ENCODE assay signal across 8 cellular contexts in the genomic region with DNA sequence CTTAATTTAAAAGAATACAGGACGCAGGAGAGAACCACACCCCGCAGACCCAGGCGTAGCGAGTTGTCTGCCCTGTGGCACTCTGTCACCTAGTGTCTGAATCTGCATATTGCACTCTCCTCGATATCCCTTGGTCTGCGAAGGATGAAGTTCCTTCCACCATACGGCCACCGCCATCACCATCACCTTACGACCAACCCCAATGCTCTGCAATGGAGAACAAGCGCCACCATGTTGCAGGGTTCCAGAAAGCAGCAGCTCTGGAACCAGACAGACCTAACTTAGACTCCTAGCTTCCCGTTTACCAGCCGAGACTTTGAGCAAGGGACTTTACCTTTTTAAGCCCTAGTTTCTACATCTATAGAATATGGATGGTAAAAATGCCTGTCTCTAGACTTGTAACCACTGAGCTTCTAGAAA.
DNase-seq lines count a peak whose midpoint lies in the region; ATAC-seq, FAIRE-seq and TF ChIP-seq lines count a peak whose summit lies in the region.

No MANE protein-coding gene starts in this region.

- H3K4me1 Mint-ChIP-seq in activated T-helper 17 cell treated with anti-CD3 and anti-CD28 coated beads, Interleukin-2, amount 50 U/mL, for 72 hours: no peaks in the 10 kb centered on the region

- H3K4me1 ChIP-seq in ACC112 (ENCODE audit: control insufficient read depth, insufficient read depth, low read length, unreplicated experiment): no peaks in the 10 kb centered on the region
- peaks cover 0 to 11% (median 0%) of the 10 kb centered on the region in 12 donors for H3K4me1 ChIP-seq in heart left ventricle
- H3K4me1 ChIP-seq in psoas muscle: peaks cover 3% of the 10 kb centered on the region

- H3K27me3 ChIP-seq in ACC112 (ENCODE audit: insufficient read depth, low read length) (peaks cover 5% of the 10 kb centered on the region), heart left ventricle (peaks cover 0 to 3% (median 0%) of the 10 kb centered on the region in 9 donors), psoas muscle (ENCODE audit: insufficient read depth in 3 of 3, low read length in 2 of 3) (peaks cover 0 to 2% (median 0%) of the 10 kb centered on the region in 3 donors)

- no peak overlapping the region for H3K27ac ChIP-seq in ACC112 (ENCODE audit: low read depth, low read length)
- H3K27ac ChIP-seq in heart left ventricle: no peak overlapping the region
- no peak overlapping the region for H3K27ac ChIP-seq in psoas muscle

- WGBS in heart left ventricle, 4 donors: 14 to 36% (median 32%) methylated on average over 11 to 12 of the region's 12 CpGs
- WGBS in psoas muscle, 3 donors: 39 to 48% (median 46%) methylated on average over 12 of the region's 12 CpGs

- H3K36me3 ChIP-seq in ACC112 (ENCODE audit: insufficient read depth, low read length) (no peaks in the 10 kb centered on the region), heart left ventricle (no peaks in the 10 kb centered on the region), psoas muscle (ENCODE audit: insufficient read depth in 1 of 2, low read depth in 1 of 2) (no peaks in the 10 kb centered on the region)

- peaks cover 36% of the 10 kb centered on the region for H3K27me3 Mint-ChIP-seq in activated T-helper 17 cell treated with anti-CD3 and anti-CD28 coated beads, Interleukin-2, amount 50 U/mL, for 72 hours

- H3K27ac Mint-ChIP-seq in activated T-helper 17 cell treated with anti-CD3 and anti-CD28 coated beads, Interleukin-2, amount 50 U/mL, for 72 hours: no peak overlapping the region

- no peaks in the 10 kb centered on the region for H3K9me3 ChIP-seq in heart left ventricle
- no peaks in the 10 kb centered on the region for H3K9me3 ChIP-seq in psoas muscle

- no peaks in the 10 kb centered on the region for H3K79me2 ChIP-seq in ACC112 (ENCODE audit: control insufficient read depth, insufficient read depth, low read length, unreplicated experiment)

- intact Hi-C loops in heart left ventricle (cut with DNase I) (loop anchor here (1.0 to 10.0 kb wide), 8 partner anchors 149 to 377 kb away; no protein-coding TSS in a partner anchor), psoas muscle (cut with DNase I) (loop anchor here (1.0 to 5.0 kb wide), 2 partner anchors 150 to 377 kb away; no protein-coding TSS in a partner anchor)

- TF ChIP-seq CTCF in heart left ventricle (IDR thresholded peaks at IDR 0.05): peak; percentile 76 to 97 (median 92)
- TF ChIP-seq CTCF in psoas muscle (IDR thresholded peaks at IDR 0.05): peak; percentile 97

- H3K36me3 Mint-ChIP-seq in activated T-helper 17 cell treated with anti-CD3 and anti-CD28 coated beads, Interleukin-2, amount 50 U/mL, for 72 hours (ENCODE audit: low read depth): no peaks in the 10 kb centered on the region

- H3K4me3 Mint-ChIP-seq in activated T-helper 17 cell treated with anti-CD3 and anti-CD28 coated beads, Interleukin-2, amount 50 U/mL, for 72 hours: peak overlapping the region; percentile 7

- ATAC-seq in HG03135 (IDR thresholded peaks at IDR 0.05; ENCODE audit: unreplicated experiment): peak; percentile 94
- peak; percentile 84 for ATAC-seq in activated T-helper 17 cell treated with anti-CD3 and anti-CD28 coated beads, Interleukin-2, amount 50 U/mL, for 72 hours (replicated peaks)
- ATAC-seq in heart left ventricle: peak; percentile 90 to 99 (median 96)
- peak; percentile 96 to 100 (median 98) for ATAC-seq in psoas muscle
- ATAC-seq in HG03108 (IDR thresholded peaks at IDR 0.05; ENCODE audit: unreplicated experiment): no peak

- peak; percentile 85 for FAIRE-seq in GM12891 (lab: Jason Lieb, UNC)

- H2AFZ ChIP-seq in ACC112 (ENCODE audit: low read length, unreplicated experiment): peak overlapping the region; percentile 96

- DNase-seq in GM12891 (ENCODE audit: insufficient read length, low spot score) (peak; percentile 39), NCI-H748 (lab: John Stamatoyannopoulos, UW; ENCODE audit: unreplicated experiment) (peak; percentile 89), heart left ventricle (peak; percentile 65 to 74 (median 72)), psoas muscle (peak; percentile 41 to 77)

- peaks cover under 1% of the 10 kb centered on the region for H3K9me3 Mint-ChIP-seq in activated T-helper 17 cell treated with anti-CD3 and anti-CD28 coated beads, Interleukin-2, amount 50 U/mL, for 72 hours

- H3K4me3 ChIP-seq in ACC112 (ENCODE audit: low read depth, low read length) (peak overlapping the region; percentile 60), heart left ventricle (peak overlapping the region in 6 of 12 donors; percentile 3 to 39 (median 26)), psoas muscle (peak overlapping the region; percentile 52)

- TF ChIP-seq POLR2A in GM12891 (IDR thresholded peaks at IDR 0.05; ENCODE audit: low read depth, low read length): no peak
- TF ChIP-seq POLR2A in heart left ventricle (IDR thresholded peaks at IDR 0.05): no peak

TF ChIP-seq in GM12891, 5 proteins besides CTCF, POLR2A, EP300 and RAD21:
- no peak for TF ChIP-seq PAX5 (IDR thresholded peaks at IDR 0.05; ENCODE audit: insufficient read depth, low read length, severe bottlenecking)
- TF ChIP-seq POU2F2 (IDR thresholded peaks at IDR 0.05; ENCODE audit: low read depth, low read length): peak; percentile 22; the same call in 1 of the 2 replicates
- TF ChIP-seq TAF1 (IDR thresholded peaks at IDR 0.05; ENCODE audit: low read depth, low read length): no peak
- TF ChIP-seq SPI1 (IDR thresholded peaks at IDR 0.05; ENCODE audit: low read depth, low read length): no peak
- TF ChIP-seq POLR2AphosphoS5 (IDR thresholded peaks at IDR 0.05; ENCODE audit: low read depth, low read length): no peak

Comparison
In these comparisons a context has a peak if more than half of its experiments do, and no peak if none do; other contexts are left out.
1. DNase-seq: peak in every context shown above with its lines; median percentile 89 in NCI-H748; 72 in heart left ventricle; 59 in psoas muscle; 39 in GM12891.